Comparison of ENCODE assay signal across 1 cellular context in the genomic region with DNA sequence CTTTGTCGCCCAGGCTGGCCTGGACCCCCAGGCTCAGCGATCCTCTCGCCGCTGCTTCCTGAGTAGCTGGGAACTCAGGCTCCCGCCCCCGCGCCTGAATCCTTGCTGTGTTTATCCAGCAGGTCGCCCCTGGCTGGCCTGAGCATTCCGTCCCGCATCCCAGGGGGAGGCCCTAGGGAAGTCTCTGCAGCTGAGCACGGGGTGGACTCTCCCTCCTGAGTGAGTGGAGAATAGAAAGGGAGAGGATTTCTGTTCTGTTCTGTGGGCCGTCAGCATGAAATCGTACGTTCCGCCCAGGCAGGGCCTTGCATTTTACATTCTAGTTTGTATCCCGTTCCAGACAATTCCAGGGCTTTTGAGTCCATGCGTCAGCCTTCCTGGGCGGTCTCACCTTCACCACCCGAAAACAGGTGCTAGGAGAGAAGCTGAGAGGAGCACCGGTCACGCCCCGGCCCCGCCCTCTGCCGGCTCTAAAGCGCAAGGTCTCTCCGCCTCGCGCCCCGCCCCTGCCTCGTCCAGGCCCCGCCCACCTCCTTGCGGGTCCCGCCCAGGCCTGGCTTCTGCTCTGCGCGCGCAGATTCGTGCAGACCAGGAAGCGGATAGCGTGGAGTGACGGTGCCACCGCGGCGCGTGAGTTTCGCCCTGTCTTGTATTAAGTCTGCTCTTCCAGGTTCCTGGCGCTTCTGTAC.
TF ChIP-seq lines count a peak whose summit lies in the region.

A gene (plus strand): TSS at position 586 of the 689 bp plus-strand sequence. CDS start 15,285 bp downstream, outside the sequence.

TF ChIP-seq in HepG2, 621 proteins besides CTCF, POLR2A, EP300 and RAD21 (continued from another document and continues in another):
- TF ChIP-seq, protein P1, sequence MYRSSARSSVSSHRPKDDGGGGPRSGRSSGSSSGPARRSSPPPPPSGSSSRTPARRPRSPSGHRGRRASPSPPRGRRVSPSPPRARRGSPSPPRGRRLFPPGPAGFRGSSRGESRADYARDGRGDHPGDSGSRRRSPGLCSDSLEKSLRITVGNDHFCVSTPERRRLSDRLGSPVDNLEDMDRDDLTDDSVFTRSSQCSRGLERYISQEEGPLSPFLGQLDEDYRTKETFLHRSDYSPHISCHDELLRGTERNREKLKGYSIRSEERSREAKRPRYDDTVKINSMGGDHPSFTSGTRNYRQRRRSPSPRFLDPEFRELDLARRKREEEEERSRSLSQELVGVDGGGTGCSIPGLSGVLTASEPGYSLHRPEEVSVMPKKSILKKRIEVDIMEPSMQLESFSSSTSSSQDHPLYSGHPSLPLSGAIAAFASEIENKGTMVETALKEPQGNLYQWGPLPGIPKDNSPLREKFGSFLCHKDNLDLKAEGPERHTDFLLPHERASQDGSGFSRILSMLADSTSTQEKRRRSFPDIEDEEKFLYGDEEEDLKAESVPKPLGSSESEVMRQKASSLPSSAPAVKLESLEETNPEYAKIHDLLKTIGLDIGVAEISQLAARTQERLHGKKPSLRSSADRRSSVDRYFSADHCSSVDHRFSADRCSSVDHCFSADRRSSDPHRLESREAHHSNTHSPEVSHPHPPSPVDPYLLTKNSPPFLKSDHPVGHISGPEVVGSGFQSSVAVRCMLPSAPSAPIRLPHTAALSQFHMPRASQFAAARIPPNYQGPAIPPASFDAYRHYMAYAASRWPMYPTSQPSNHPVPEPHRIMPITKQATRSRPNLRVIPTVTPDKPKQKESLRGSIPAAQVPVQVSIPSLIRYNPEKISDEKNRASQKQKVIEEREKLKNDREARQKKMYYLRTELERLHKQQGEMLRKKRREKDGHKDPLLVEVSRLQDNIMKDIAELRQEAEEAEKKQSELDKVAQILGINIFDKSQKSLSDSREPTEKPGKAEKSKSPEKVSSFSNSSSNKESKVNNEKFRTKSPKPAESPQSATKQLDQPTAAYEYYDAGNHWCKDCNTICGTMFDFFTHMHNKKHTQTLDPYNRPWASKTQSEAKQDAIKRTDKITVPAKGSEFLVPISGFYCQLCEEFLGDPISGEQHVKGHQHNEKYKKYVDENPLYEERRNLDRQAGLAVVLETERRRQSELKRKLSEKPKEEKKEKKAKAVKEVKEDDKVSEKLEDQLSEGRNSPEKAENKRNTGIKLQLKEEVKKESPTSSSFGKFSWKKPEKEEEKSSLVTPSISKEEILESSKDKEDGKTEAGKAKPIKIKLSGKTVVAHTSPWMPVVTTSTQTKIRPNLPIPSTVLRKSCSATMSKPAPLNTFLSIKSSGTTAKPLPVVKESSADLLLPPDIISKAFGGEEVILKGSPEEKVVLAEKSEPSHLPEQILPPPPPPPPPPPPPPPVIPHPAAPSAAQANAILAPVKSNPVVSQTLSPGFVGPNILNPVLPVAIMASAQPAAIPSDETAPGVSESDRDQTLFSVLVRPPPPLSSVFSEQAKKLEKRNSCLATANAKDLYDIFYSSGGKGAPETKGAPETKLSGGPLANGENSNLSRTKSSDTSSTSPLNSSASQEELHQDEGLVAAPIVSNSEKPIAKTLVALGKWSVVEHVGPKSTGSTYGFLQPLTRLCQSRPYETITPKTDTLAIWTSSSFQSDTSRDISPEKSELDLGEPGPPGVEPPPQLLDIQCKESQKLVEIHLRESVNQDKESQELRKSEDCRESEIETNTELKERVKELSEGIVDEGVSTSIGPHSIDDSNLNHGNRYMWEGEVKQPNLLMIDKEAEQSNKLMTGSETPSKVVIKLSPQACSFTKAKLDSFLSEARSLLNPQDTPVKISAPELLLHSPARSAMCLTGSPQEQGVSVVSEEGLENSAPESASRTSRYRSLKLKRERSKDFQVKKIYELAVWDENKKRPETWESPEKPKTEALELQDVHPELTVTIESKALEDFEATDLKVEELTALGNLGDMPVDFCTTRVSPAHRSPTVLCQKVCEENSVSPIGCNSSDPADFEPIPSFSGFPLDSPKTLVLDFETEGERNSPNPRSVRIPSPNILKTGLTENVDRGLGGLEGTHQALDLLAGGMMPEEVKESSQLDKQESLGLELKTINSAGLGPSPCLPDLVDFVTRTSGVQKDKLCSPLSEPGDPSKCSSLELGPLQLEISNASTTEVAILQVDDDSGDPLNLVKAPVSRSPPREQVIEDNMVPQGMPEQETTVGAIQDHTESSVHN (CRISPR knock-in tag; IDR thresholded peaks at IDR 0.05), result no peak
- peak; percentile 52; the same call in 1 of the 2 replicates for TF ChIP-seq KDM5B (CRISPR knock-in tag; IDR thresholded peaks at IDR 0.05; ENCODE audit: borderline replicate concordance)
- TF ChIP-seq, protein P2, sequence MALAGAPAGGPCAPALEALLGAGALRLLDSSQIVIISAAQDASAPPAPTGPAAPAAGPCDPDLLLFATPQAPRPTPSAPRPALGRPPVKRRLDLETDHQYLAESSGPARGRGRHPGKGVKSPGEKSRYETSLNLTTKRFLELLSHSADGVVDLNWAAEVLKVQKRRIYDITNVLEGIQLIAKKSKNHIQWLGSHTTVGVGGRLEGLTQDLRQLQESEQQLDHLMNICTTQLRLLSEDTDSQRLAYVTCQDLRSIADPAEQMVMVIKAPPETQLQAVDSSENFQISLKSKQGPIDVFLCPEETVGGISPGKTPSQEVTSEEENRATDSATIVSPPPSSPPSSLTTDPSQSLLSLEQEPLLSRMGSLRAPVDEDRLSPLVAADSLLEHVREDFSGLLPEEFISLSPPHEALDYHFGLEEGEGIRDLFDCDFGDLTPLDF (CRISPR knock-in tag; IDR thresholded peaks at IDR 0.05), result peak; percentile 69
- TF ChIP-seq, protein P3, sequence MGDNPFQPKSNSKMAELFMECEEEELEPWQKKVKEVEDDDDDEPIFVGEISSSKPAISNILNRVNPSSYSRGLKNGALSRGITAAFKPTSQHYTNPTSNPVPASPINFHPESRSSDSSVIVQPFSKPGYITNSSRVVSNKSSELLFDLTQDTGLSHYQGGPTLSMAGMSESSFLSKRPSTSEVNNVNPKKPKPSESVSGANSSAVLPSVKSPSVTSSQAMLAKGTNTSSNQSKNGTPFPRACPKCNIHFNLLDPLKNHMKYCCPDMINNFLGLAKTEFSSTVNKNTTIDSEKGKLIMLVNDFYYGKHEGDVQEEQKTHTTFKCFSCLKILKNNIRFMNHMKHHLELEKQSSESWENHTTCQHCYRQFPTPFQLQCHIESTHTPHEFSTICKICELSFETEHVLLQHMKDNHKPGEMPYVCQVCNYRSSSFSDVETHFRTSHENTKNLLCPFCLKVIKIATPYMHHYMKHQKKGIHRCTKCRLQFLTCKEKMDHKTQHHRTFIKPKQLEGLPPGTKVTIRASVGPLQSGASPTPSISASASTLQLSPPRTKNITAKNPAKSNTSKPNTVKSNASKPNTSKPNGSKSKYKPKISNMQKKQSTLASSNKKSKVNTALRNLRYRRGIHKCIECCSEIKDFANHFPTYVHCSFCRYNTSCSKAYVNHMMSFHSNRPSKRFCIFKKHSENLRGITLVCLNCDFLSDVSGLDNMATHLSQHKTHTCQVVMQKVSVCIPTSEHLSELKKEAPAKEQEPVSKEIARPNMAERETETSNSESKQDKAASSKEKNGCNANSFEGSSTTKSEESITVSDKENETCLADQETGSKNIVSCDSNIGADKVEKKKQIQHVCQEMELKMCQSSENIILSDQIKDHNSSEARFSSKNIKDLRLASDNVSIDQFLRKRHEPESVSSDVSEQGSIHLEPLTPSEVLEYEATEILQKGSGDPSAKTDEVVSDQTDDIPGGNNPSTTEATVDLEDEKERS (CRISPR knock-in tag; IDR thresholded peaks at IDR 0.05), result 0 out of 2 replicates have a peak, but pooled peaks have one; percentile 39
- no peak for TF ChIP-seq ZNF367 (CRISPR knock-in tag; IDR thresholded peaks at IDR 0.05; ENCODE audit: borderline replicate concordance)
- no peak for TF ChIP-seq BHLHE40 (IDR thresholded peaks at IDR 0.05; ENCODE audit: low read length)
- TF ChIP-seq U2AF1 (optimal IDR thresholded peaks at IDR 0.05; ENCODE audit: low read depth, low read length), result no peak
- peak; percentile 72 for TF ChIP-seq TEAD3 (CRISPR knock-in tag; optimal IDR thresholded peaks at IDR 0.05; ENCODE audit: borderline replicate concordance)
- no peak for TF ChIP-seq IKZF1 (IDR thresholded peaks at IDR 0.05)
- TF ChIP-seq, protein P4, sequence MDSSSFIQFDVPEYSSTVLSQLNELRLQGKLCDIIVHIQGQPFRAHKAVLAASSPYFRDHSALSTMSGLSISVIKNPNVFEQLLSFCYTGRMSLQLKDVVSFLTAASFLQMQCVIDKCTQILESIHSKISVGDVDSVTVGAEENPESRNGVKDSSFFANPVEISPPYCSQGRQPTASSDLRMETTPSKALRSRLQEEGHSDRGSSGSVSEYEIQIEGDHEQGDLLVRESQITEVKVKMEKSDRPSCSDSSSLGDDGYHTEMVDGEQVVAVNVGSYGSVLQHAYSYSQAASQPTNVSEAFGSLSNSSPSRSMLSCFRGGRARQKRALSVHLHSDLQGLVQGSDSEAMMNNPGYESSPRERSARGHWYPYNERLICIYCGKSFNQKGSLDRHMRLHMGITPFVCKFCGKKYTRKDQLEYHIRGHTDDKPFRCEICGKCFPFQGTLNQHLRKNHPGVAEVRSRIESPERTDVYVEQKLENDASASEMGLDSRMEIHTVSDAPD (CRISPR knock-in tag; IDR thresholded peaks at IDR 0.05), result no peak
- TF ChIP-seq, protein P5, sequence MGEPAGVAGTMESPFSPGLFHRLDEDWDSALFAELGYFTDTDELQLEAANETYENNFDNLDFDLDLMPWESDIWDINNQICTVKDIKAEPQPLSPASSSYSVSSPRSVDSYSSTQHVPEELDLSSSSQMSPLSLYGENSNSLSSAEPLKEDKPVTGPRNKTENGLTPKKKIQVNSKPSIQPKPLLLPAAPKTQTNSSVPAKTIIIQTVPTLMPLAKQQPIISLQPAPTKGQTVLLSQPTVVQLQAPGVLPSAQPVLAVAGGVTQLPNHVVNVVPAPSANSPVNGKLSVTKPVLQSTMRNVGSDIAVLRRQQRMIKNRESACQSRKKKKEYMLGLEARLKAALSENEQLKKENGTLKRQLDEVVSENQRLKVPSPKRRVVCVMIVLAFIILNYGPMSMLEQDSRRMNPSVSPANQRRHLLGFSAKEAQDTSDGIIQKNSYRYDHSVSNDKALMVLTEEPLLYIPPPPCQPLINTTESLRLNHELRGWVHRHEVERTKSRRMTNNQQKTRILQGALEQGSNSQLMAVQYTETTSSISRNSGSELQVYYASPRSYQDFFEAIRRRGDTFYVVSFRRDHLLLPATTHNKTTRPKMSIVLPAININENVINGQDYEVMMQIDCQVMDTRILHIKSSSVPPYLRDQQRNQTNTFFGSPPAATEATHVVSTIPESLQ (CRISPR knock-in tag; conservative IDR thresholded peaks at IDR 0.05), result no peak
- TF ChIP-seq, protein P6, sequence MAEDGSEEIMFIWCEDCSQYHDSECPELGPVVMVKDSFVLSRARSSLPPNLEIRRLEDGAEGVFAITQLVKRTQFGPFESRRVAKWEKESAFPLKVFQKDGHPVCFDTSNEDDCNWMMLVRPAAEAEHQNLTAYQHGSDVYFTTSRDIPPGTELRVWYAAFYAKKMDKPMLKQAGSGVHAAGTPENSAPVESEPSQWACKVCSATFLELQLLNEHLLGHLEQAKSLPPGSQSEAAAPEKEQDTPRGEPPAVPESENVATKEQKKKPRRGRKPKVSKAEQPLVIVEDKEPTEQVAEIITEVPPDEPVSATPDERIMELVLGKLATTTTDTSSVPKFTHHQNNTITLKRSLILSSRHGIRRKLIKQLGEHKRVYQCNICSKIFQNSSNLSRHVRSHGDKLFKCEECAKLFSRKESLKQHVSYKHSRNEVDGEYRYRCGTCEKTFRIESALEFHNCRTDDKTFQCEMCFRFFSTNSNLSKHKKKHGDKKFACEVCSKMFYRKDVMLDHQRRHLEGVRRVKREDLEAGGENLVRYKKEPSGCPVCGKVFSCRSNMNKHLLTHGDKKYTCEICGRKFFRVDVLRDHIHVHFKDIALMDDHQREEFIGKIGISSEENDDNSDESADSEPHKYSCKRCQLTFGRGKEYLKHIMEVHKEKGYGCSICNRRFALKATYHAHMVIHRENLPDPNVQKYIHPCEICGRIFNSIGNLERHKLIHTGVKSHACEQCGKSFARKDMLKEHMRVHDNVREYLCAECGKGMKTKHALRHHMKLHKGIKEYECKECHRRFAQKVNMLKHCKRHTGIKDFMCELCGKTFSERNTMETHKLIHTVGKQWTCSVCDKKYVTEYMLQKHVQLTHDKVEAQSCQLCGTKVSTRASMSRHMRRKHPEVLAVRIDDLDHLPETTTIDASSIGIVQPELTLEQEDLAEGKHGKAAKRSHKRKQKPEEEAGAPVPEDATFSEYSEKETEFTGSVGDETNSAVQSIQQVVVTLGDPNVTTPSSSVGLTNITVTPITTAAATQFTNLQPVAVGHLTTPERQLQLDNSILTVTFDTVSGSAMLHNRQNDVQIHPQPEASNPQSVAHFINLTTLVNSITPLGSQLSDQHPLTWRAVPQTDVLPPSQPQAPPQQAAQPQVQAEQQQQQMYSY (CRISPR knock-in tag; IDR thresholded peaks at IDR 0.05), result peak; percentile 68
- no peak for TF ChIP-seq ZNF326 (CRISPR knock-in tag; IDR thresholded peaks at IDR 0.05; ENCODE audit: borderline replicate concordance)
- TF ChIP-seq NCOA2 (CRISPR knock-in tag; IDR thresholded peaks at IDR 0.05), result no peak
- TF ChIP-seq, protein P7, sequence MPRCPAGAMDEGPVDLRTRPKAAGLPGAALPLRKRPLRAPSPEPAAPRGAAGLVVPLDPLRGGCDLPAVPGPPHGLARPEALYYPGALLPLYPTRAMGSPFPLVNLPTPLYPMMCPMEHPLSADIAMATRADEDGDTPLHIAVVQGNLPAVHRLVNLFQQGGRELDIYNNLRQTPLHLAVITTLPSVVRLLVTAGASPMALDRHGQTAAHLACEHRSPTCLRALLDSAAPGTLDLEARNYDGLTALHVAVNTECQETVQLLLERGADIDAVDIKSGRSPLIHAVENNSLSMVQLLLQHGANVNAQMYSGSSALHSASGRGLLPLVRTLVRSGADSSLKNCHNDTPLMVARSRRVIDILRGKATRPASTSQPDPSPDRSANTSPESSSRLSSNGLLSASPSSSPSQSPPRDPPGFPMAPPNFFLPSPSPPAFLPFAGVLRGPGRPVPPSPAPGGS (CRISPR knock-in tag; IDR thresholded peaks at IDR 0.05), result peak; percentile 23; the same call in 1 of the 2 replicates
- TF ChIP-seq ONECUT2 (CRISPR knock-in tag; IDR thresholded peaks at IDR 0.05), result no peak
- no peak for TF ChIP-seq FOSL2 (CRISPR knock-in tag; IDR thresholded peaks at IDR 0.05)
- TF ChIP-seq ZSCAN31 (CRISPR knock-in tag; IDR thresholded peaks at IDR 0.05; ENCODE audit: low read depth), result no peak
- TF ChIP-seq, protein P8, sequence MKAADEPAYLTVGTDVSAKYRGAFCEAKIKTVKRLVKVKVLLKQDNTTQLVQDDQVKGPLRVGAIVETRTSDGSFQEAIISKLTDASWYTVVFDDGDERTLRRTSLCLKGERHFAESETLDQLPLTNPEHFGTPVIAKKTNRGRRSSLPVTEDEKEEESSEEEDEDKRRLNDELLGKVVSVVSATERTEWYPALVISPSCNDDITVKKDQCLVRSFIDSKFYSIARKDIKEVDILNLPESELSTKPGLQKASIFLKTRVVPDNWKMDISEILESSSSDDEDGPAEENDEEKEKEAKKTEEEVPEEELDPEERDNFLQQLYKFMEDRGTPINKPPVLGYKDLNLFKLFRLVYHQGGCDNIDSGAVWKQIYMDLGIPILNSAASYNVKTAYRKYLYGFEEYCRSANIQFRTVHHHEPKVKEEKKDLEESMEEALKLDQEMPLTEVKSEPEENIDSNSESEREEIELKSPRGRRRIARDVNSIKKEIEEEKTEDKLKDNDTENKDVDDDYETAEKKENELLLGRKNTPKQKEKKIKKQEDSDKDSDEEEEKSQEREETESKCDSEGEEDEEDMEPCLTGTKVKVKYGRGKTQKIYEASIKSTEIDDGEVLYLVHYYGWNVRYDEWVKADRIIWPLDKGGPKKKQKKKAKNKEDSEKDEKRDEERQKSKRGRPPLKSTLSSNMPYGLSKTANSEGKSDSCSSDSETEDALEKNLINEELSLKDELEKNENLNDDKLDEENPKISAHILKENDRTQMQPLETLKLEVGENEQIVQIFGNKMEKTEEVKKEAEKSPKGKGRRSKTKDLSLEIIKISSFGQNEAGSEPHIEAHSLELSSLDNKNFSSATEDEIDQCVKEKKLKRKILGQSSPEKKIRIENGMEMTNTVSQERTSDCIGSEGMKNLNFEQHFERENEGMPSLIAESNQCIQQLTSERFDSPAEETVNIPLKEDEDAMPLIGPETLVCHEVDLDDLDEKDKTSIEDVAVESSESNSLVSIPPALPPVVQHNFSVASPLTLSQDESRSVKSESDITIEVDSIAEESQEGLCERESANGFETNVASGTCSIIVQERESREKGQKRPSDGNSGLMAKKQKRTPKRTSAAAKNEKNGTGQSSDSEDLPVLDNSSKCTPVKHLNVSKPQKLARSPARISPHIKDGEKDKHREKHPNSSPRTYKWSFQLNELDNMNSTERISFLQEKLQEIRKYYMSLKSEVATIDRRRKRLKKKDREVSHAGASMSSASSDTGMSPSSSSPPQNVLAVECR (CRISPR knock-in tag; IDR thresholded peaks at IDR 0.05; ENCODE audit: borderline replicate concordance), result peak; percentile 86; the same call in 1 of the 2 replicates
